Comparison of ENCODE assay signal across 22 cellular contexts in genomic region chr22:30074994-30075393, GRCh38. TPM values are rescaled to one million over a fixed set of nuclear protein-coding genes. Genes with fewer than 3 reads are reported as not detected.
A peak's percentile ranks its signal among the peaks of the same experiment; 100 is the strongest.
DNase-seq lines count a peak whose midpoint lies in the region; FAIRE-seq lines count a peak whose summit lies in the region.
"Had no signal": no experiment of that assay in that cellular context is flagged by ENCODE, and none has a peak within 500 bp of the region (broad histone marks: within the 10 kb centered on the region; RNA-seq: fewer than 3 reads in every experiment).

No MANE protein-coding gene starts in this region.

- H3K9ac ChIP-seq in BLaER1 treated with 17β-estradiol and CSF1 and Interleukin-3, amounts not matched to agents 10 nM and 100 nM: no peak overlapping the region

- no peak overlapping the region for H3K4me3 ChIP-seq in BLaER1 treated with 17β-estradiol and CSF1 and Interleukin-3, amounts not matched to agents 10 nM and 100 nM
- H3K4me3 ChIP-seq: A549 had no signal

- peaks cover 0 to 3% (median 0%) of the 10 kb centered on the region in 11 experiments; a peak in 1 of 22 replicates for H3K9me3 ChIP-seq in BLaER1 treated with 17β-estradiol and CSF1 and Interleukin-3, amounts not matched to agents 10 nM and 100 nM (replicated peaks in 1 of 11)
- H3K9me3 ChIP-seq: A549, Caco-2 had no signal

- H4K20me1 ChIP-seq in BLaER1 treated with 17β-estradiol and CSF1 and Interleukin-3, amounts not matched to agents 10 nM and 100 nM: no peaks in the 10 kb centered on the region; a peak in 1 of 22 replicates

- no peak overlapping the region for H3K27ac ChIP-seq in BLaER1 treated with 17β-estradiol and CSF1 and Interleukin-3, amounts not matched to agents 10 nM and 100 nM
- H3K27ac ChIP-seq: A549 had no signal

- DNase-seq in GM18507 (ENCODE audit: extremely low spot score, insufficient read length, low read depth) (no peak), kidney tubule cell (ENCODE audit: low spot score) (peak; percentile 7), DMS153 treated with DMSO at 0.1 percent for 48 hours (lab: John Stamatoyannopoulos, UW; ENCODE audit: unreplicated experiment) (no peak), HUDEP-2 (lab: John Stamatoyannopoulos, UW; ENCODE audit: unreplicated experiment in 76 of 76) (no peak), A172 (ENCODE audit: low spot score) (no peak)
- DNase-seq in activated CD8-positive, alpha-beta memory T cell treated with anti-CD3 and anti-CD28 coated beads for 24 hours: no peak
- DNase-seq: C1 segment of cervical spinal cord; Caco-2; CD4-positive, CD25-positive, alpha-beta regulatory T cell; DMS79 treated with DMSO at 0.1 percent for 48 hours; GF-D8; GOT3; H7; HFFc6; Kasumi-1; KG1 had no signal

- peak; percentile 67 for FAIRE-seq in GM18507 (lab: Jason Lieb, UNC)
- FAIRE-seq: A549, D721Med, GM12892, HepG2, HTR-8/SVneo had no signal

- H3K27me3 ChIP-seq in BLaER1 treated with 17β-estradiol and CSF1 and Interleukin-3, amounts not matched to agents 10 nM and 100 nM: peaks cover 0 to 1% (median 0%) of the 10 kb centered on the region in 11 experiments; a peak in 1 of 22 replicates

- H3K36me3 ChIP-seq in BLaER1 treated with 17β-estradiol and CSF1 and Interleukin-3, amounts not matched to agents 10 nM and 100 nM: no peaks in the 10 kb centered on the region

- peak overlapping the region in 8 of 11 experiments; percentile 20 to 64 (median 38); a peak in 15 of 22 replicates for H3K4me2 ChIP-seq in BLaER1 treated with 17β-estradiol and CSF1 and Interleukin-3, amounts not matched to agents 10 nM and 100 nM
- H3K4me2 ChIP-seq: A549 had no signal

- H3K4me1 ChIP-seq in BLaER1 treated with 17β-estradiol and CSF1 and Interleukin-3, amounts not matched to agents 10 nM and 100 nM: peaks cover 17 to 62% (median 41%) of the 10 kb centered on the region in 10 experiments
- H3K4me1 ChIP-seq: A549 had no signal

RNA-seq across cellular contexts. Expression of gene HORMAD2, which starts 5.3 kb away (rescaled TPM):
- not detected in 2 replicates for total RNA-seq in A172 (2014; rRNA removed; shearing (Covaris generic))
- total RNA-seq: CD4-positive, CD25-positive, alpha-beta regulatory T cell; H7; HepG2; HFFc6 had no signal
